8 cellular contexts compared by ENCODE assay signal in genomic region chr20:35447082-35447789, GRCh38. TPM values are rescaled to one million over a fixed set of nuclear protein-coding genes. Genes with fewer than 3 reads are reported as not detected.
DNase-seq lines count a peak whose midpoint lies in the region; ATAC-seq and TF ChIP-seq lines count a peak whose summit lies in the region.

No MANE protein-coding gene starts in this region.

- H3K27ac ChIP-seq in HUES64 (ENCODE audit: low read depth, low read length) (no peak overlapping the region), OCI-LY1 (ENCODE audit: low read depth, low read length, poor library complexity, severe bottlenecking) (no peak overlapping the region), muscle layer of duodenum (ENCODE audit: low read length) (no peak overlapping the region)

- H2AFZ ChIP-seq in OCI-LY1 (ENCODE audit: low read length) = no peak overlapping the region

- no peak for ATAC-seq in GM18873 (IDR thresholded peaks at IDR 0.05; ENCODE audit: low FRiP score, unreplicated experiment)

- H3K79me2 ChIP-seq in OCI-LY1 (ENCODE audit: insufficient read depth, low read length) = no peaks in the 10 kb centered on the region

- no peaks in the 10 kb centered on the region for H3F3A ChIP-seq in OCI-LY1 (ENCODE audit: insufficient read depth, low read length)

- TF ChIP-seq CTCF in OCI-LY1 (IDR thresholded peaks at IDR 0.05; ENCODE audit: low read length) (peak; percentile 91), epithelial cell of proximal tubule (conservative IDR thresholded peaks at IDR 0.05; ENCODE audit: low read depth, low read length) (peak; percentile 98)

- in situ Hi-C loops in G401 (cut with HindIII; ENCODE audit: low sequenced_read_pairs) = no loop called here

- H4K20me1 ChIP-seq in OCI-LY1 (ENCODE audit: insufficient read depth, low read length) = no peaks in the 10 kb centered on the region

- no peaks in the 10 kb centered on the region for H3K27me3 ChIP-seq in HUES64 (ENCODE audit: insufficient read depth, low read length)
- H3K27me3 ChIP-seq in OCI-LY1 (ENCODE audit: insufficient read depth, low read length) = no peaks in the 10 kb centered on the region
- H3K27me3 ChIP-seq in muscle layer of duodenum (ENCODE audit: low read depth, low read length) = no peaks in the 10 kb centered on the region

- H3K9me3 ChIP-seq in HUES64 (ENCODE audit: insufficient read depth, low read depth, low read length) (no peaks in the 10 kb centered on the region), OCI-LY1 (ENCODE audit: low read length) (no peaks in the 10 kb centered on the region), muscle layer of duodenum (ENCODE audit: control insufficient read depth in 1 of 2, low read length in 2 of 2) (no peaks in the 10 kb centered on the region)

- H3K4me1 ChIP-seq in HUES64 (ENCODE audit: insufficient read depth, low read length) = peaks cover 5% of the 10 kb centered on the region; the same call in 1 of the 2 replicates
- H3K4me1 ChIP-seq in OCI-LY1 (ENCODE audit: insufficient read depth, low read length, severe bottlenecking) = peaks cover 4% of the 10 kb centered on the region
- no peaks in the 10 kb centered on the region for H3K4me1 ChIP-seq in muscle layer of duodenum (ENCODE audit: control insufficient read depth in 1 of 2, insufficient read depth in 2 of 2, low read length in 2 of 2)

- no peaks in the 10 kb centered on the region for H3K36me3 ChIP-seq in HUES64 (ENCODE audit: insufficient read depth, low read length)
- no peaks in the 10 kb centered on the region for H3K36me3 ChIP-seq in OCI-LY1 (ENCODE audit: insufficient read depth, low read length)
- H3K36me3 ChIP-seq in muscle layer of duodenum (ENCODE audit: control insufficient read depth in 1 of 2, insufficient read depth in 2 of 2, low read length in 2 of 2) = no peaks in the 10 kb centered on the region

- peak; percentile 85 for DNase-seq in G401 (ENCODE audit: low spot score)
- peak; percentile 100 for DNase-seq in activated CD8-positive, alpha-beta memory T cell treated with anti-CD3 and anti-CD28 coated beads, Interleukin-2, amount 50 U/mL, for 48 hours
- DNase-seq in epithelial cell of proximal tubule (ENCODE audit: low read depth) = no peak
- DNase-seq in stimulated activated CD8-positive, alpha-beta memory T cell treated with anti-CD3 and anti-CD28 coated beads, Interleukin-7, amount 100 ng/mL, for 1 hour (ENCODE audit: low read depth in 2 of 2) = peak; percentile 75 to 90

- H3K4me2 ChIP-seq in OCI-LY1 (ENCODE audit: low read length) = peak overlapping the region; percentile 50

- H3K9me2 ChIP-seq in OCI-LY1 (ENCODE audit: low read depth, low read length) = no peaks in the 10 kb centered on the region

- WGBS in HUES64 = 9% methylated on average over 10 of the region's 11 CpGs

- H3K4me3 ChIP-seq in HUES64 (ENCODE audit: low read length) (peak overlapping the region; percentile 45), OCI-LY1 (ENCODE audit: low read depth, low read length, poor library complexity, severe bottlenecking) (peak overlapping the region; percentile 29), epithelial cell of proximal tubule (ENCODE audit: low read depth, low read length) (peak overlapping the region; percentile 44), muscle layer of duodenum (ENCODE audit: low read depth in 1 of 2, low read length in 2 of 2) (peak overlapping the region; percentile 33 to 45)

- H3K9ac ChIP-seq in HUES64 (ENCODE audit: low read depth, low read length) (no peak overlapping the region), OCI-LY1 (ENCODE audit: low read length) (no peak overlapping the region)

RNA-seq across cellular contexts. Expression of gene CEP250, which starts 8.2 kb away (rescaled TPM):
- total RNA-seq in G401 (2014; rRNA removed; shearing (Covaris generic)) = 29.3 and 39.2 TPM in 2 replicates
- polyA plus RNA-seq in HUES64 (2013, experiment 1 of 2) = 14.8 TPM
- 23.0 TPM for polyA plus RNA-seq in HUES64 (2013, experiment 2 of 2)
- 31.1 and 91.7 TPM in 2 replicates for total RNA-seq in epithelial cell of proximal tubule

RNA-seq across cellular contexts. Expression of gene GDF5, which starts 9.2 kb away (rescaled TPM):
- total RNA-seq in G401 (2014; rRNA removed; shearing (Covaris generic)) = 0.62 and 0.71 TPM in 2 replicates
- not detected for polyA plus RNA-seq in HUES64 (2013, experiment 1 of 2)
- polyA plus RNA-seq in HUES64 (2013, experiment 2 of 2) = not detected
- total RNA-seq in epithelial cell of proximal tubule = 4.9 and 10.0 TPM in 2 replicates

RNA-seq across cellular contexts. Expression of gene UQCC1, which starts 35.5 kb away (rescaled TPM):
- 36.1 and 66.2 TPM in 2 replicates for total RNA-seq in G401 (2014; rRNA removed; shearing (Covaris generic))
- 29.0 TPM for polyA plus RNA-seq in HUES64 (2013, experiment 1 of 2)
- polyA plus RNA-seq in HUES64 (2013, experiment 2 of 2) = 35.1 TPM
- 40.2 and 40.9 TPM in 2 replicates for total RNA-seq in epithelial cell of proximal tubule
